Comparison of ENCODE assay signal across 8 cellular contexts in genomic region chr2:27123302-27124150, GRCh38. TPM values are rescaled to one million over a fixed set of nuclear protein-coding genes. Genes with fewer than 3 reads are reported as not detected.
DNase-seq lines count a peak whose midpoint lies in the region; ATAC-seq and TF ChIP-seq lines count a peak whose summit lies in the region.

TSS of gene ABHD1 (plus strand) at chr2:27123815. CDS start at chr2:27123949, 134 bp downstream.

- H3K9me3 Mint-ChIP-seq in activated CD8-positive, alpha-beta memory T cell treated with anti-CD3 and anti-CD28 coated beads, Interleukin-2, amount 10 ng/mL, durations not matched to agents 7 days and 5 days (ENCODE audit: low read depth), result no peaks in the 10 kb centered on the region
- H3K9me3 Mint-ChIP-seq in endothelial cell (ENCODE audit: unreplicated experiment), result no peaks in the 10 kb centered on the region

- peak within 1 kb of the TSS; percentile 53 for H3K4me3 ChIP-seq in mononuclear cell (ENCODE audit: low read length)

- H3K4me1 ChIP-seq in mononuclear cell (ENCODE audit: insufficient read depth, low read length), result peaks cover 28% of the 10 kb centered on the region

- CTCF ChIA-PET in activated CD8-positive, alpha-beta memory T cell treated with anti-CD3 and anti-CD28 coated beads, Interleukin-2, amount 10 ng/mL, durations not matched to agents 7 days and 5 days (lab: Charles Lee), result interaction anchor here (0.7 to 3.4 kb wide), 11 partner anchors 10 to 180 kb away, joined by 3 to 32 read pairs (median 3); partner anchors contain the start of genes KHK and PREB

- H3K36me3 Mint-ChIP-seq in activated CD8-positive, alpha-beta memory T cell treated with anti-CD3 and anti-CD28 coated beads, Interleukin-2, amount 10 ng/mL, durations not matched to agents 7 days and 5 days, result no peaks in the 10 kb centered on the region
- peaks cover 8% of the 10 kb centered on the region for H3K36me3 Mint-ChIP-seq in endothelial cell (ENCODE audit: low read depth, unreplicated experiment)

- peaks cover 16% of the 10 kb centered on the region for H3K4me1 Mint-ChIP-seq in activated CD8-positive, alpha-beta memory T cell treated with anti-CD3 and anti-CD28 coated beads, Interleukin-2, amount 10 ng/mL, durations not matched to agents 7 days and 5 days
- peaks cover 11% of the 10 kb centered on the region for H3K4me1 Mint-ChIP-seq in endothelial cell (ENCODE audit: unreplicated experiment)

- peak; percentile 54 for ATAC-seq in GM18511 (IDR thresholded peaks at IDR 0.05; ENCODE audit: unreplicated experiment)
- ATAC-seq in activated CD8-positive, alpha-beta memory T cell treated with anti-CD3 and anti-CD28 coated beads, Interleukin-2, amount 10 ng/mL, durations not matched to agents 7 days and 5 days, result peak; percentile 92
- ATAC-seq in GM19328 (IDR thresholded peaks at IDR 0.05; ENCODE audit: unreplicated experiment), result no peak
- no peak for ATAC-seq in HG03097 (IDR thresholded peaks at IDR 0.05; ENCODE audit: low FRiP score, unreplicated experiment)

- H3K9me3 ChIP-seq in mononuclear cell (ENCODE audit: low read depth, low read length), result no peaks in the 10 kb centered on the region

- H3K27me3 Mint-ChIP-seq in activated CD8-positive, alpha-beta memory T cell treated with anti-CD3 and anti-CD28 coated beads, Interleukin-2, amount 10 ng/mL, durations not matched to agents 7 days and 5 days, result peaks cover 29% of the 10 kb centered on the region
- H3K27me3 Mint-ChIP-seq in endothelial cell (ENCODE audit: unreplicated experiment), result peaks cover 18% of the 10 kb centered on the region

- H3K4me3 Mint-ChIP-seq in activated CD8-positive, alpha-beta memory T cell treated with anti-CD3 and anti-CD28 coated beads, Interleukin-2, amount 10 ng/mL, durations not matched to agents 7 days and 5 days, result peak within 1 kb of the TSS; percentile 79
- peak within 1 kb of the TSS; percentile 89 for H3K4me3 Mint-ChIP-seq in endothelial cell (ENCODE audit: unreplicated experiment)

- DNase-seq in NCI-H345 (lab: John Stamatoyannopoulos, UW) (peak; percentile 50), endothelial cell (ENCODE audit: low spot score) (peak; percentile 48)
- peak; percentile 64 for DNase-seq in activated CD8-positive, alpha-beta memory T cell treated with anti-CD3 and anti-CD28 coated beads, Interleukin-2, amount 10 ng/mL, durations not matched to agents 7 days and 5 days
- peak; percentile 37 to 38 for DNase-seq in stimulated activated CD8-positive, alpha-beta memory T cell treated with anti-CD3 and anti-CD28 coated beads, Interleukin-2, amount 100 ng/mL, for 1 hour (ENCODE audit: low read depth in 2 of 2)

- peak within 1 kb of the TSS; percentile 41 for H3K27ac Mint-ChIP-seq in activated CD8-positive, alpha-beta memory T cell treated with anti-CD3 and anti-CD28 coated beads, Interleukin-2, amount 10 ng/mL, durations not matched to agents 7 days and 5 days
- H3K27ac Mint-ChIP-seq in endothelial cell (ENCODE audit: unreplicated experiment), result no peak within 1 kb of the TSS

- TF ChIP-seq CTCF in endothelial cell (IDR thresholded peaks at IDR 0.05; ENCODE audit: unreplicated experiment), result no peak

- H3K27me3 ChIP-seq in mononuclear cell (ENCODE audit: insufficient read depth, low read length), result peaks cover 15% of the 10 kb centered on the region

RNA-seq across cellular contexts. Expression of gene ABHD1, which starts in this region (rescaled TPM):
- total RNA-seq in activated CD8-positive, alpha-beta memory T cell treated with anti-CD3 and anti-CD28 coated beads, Interleukin-2, amount 10 ng/mL, durations not matched to agents 7 days and 5 days, result under 1 TPM; 0.21 to 0.29 TPM
- total RNA-seq in endothelial cell (ENCODE audit: unreplicated experiment) (0.31 TPM), mononuclear cell (0.10 TPM)

Comparison
In these comparisons a context has a peak if more than half of its experiments do, and no peak if none do; other contexts are left out.
1. Peak in DNase-seq and ATAC-seq in activated CD8-positive, alpha-beta memory T cell treated with anti-CD3 and anti-CD28 coated beads, Interleukin-2, amount 10 ng/mL, durations not matched to agents 7 days and 5 days; RNA of the gene not detected or under 1 TPM.
2. Peak in DNase-seq in endothelial cell; RNA of the gene not detected or under 1 TPM.